ENCODE assay signal across 9 cellular contexts in the genomic region with DNA sequence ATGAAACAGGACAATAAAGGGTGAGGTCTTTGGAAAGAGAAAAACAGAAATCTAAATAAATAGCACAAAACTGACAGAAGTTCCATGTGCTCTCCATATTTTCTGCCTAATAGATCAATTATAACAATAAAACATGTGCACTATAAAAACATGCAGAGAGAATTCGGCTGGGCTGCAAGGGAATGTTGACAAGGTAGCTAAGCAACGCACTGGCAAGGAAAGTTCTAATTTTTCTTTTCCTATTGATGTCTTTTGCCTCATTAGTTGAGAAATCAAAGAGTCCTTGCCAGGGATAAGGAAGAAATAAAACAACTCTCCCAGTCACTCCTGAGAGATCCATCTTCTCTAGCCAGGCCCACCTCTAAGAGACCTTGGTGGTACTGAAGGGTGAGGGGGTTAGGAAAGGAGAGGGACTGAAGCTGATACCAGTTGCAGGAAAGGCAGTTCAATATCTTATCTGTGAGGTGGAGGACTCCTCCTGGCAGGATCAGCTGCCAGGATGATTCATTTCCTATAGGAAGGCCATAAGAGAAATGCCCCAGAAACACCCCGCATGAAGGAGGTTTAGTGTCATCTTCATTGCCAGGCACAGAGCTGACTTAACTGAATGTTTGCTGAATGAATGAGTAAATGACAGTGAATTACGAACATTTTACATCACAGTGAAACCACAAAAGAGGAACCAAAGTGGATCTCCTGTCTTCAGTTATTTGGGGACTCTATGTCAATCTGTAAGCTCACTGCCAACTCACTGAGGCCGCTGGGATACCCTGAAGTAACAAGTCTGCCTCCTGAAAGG.
DNase-seq lines count a peak whose midpoint lies in the region; ATAC-seq and TF ChIP-seq lines count a peak whose summit lies in the region.
"Had no signal": no experiment of that assay in that cellular context is flagged by ENCODE, and none has a peak within 500 bp of the region (broad histone marks: within the 10 kb centered on the region; RNA-seq: fewer than 3 reads in every experiment).

No MANE protein-coding gene starts in this region.

- H3K36me3 ChIP-seq in Caco-2 (ENCODE audit: control insufficient read depth, insufficient read depth, low read length): no peaks in the 10 kb centered on the region
- no peaks in the 10 kb centered on the region for H3K36me3 ChIP-seq in CD8-positive, alpha-beta memory T cell (ENCODE audit: insufficient read depth, low read length)
- H3K36me3 ChIP-seq: ovary had no signal

- H3K27me3 ChIP-seq in Caco-2 (replicated peaks; ENCODE audit: control insufficient read depth, insufficient read depth, low read length): no peaks in the 10 kb centered on the region
- H3K27me3 ChIP-seq in CD8-positive, alpha-beta memory T cell (ENCODE audit: insufficient read depth, low read length, poor library complexity, severe bottlenecking): no peaks in the 10 kb centered on the region
- H3K27me3 ChIP-seq: ovary had no signal

- TF ChIP-seq CTCF in cardiac fibroblast (IDR thresholded peaks at IDR 0.05; ENCODE audit: low read depth, low read length): no peak
- TF ChIP-seq CTCF in Caco-2 (IDR thresholded peaks at IDR 0.05; ENCODE audit: insufficient read depth in 1 of 2, low read depth in 1 of 2, low read length in 1 of 2, severe bottlenecking in 1 of 2, unreplicated experiment in 1 of 2): no peak

- no peaks in the 10 kb centered on the region for H3K9me3 Mint-ChIP-seq in Caco-2 (ENCODE audit: unreplicated experiment)
- H3K9me3 Mint-ChIP-seq in CD8-positive, alpha-beta memory T cell: no peaks in the 10 kb centered on the region

- H3K27ac Mint-ChIP-seq in Caco-2 (ENCODE audit: unreplicated experiment): no peak overlapping the region
- no peak overlapping the region for H3K27ac Mint-ChIP-seq in CD8-positive, alpha-beta memory T cell

- no peaks in the 10 kb centered on the region for H3K27me3 Mint-ChIP-seq in Caco-2 (ENCODE audit: insufficient read depth, unreplicated experiment)
- H3K27me3 Mint-ChIP-seq in CD8-positive, alpha-beta memory T cell: no peaks in the 10 kb centered on the region

- H3K9me3 ChIP-seq in Caco-2: no peaks in the 10 kb centered on the region
- H3K9me3 ChIP-seq in CD8-positive, alpha-beta memory T cell (ENCODE audit: low read length): no peaks in the 10 kb centered on the region
- H3K9me3 ChIP-seq: ovary had no signal

- no peaks in the 10 kb centered on the region for H3K36me3 Mint-ChIP-seq in Caco-2 (ENCODE audit: insufficient read depth, unreplicated experiment)
- peaks cover 0 to 5% (median 1%) of the 10 kb centered on the region in 3 donors for H3K36me3 Mint-ChIP-seq in CD8-positive, alpha-beta memory T cell

- H3K4me3 Mint-ChIP-seq in Caco-2 (ENCODE audit: unreplicated experiment): no peak overlapping the region
- no peak overlapping the region for H3K4me3 Mint-ChIP-seq in CD8-positive, alpha-beta memory T cell

- CTCF ChIA-PET in Caco-2 (lab: Charles Lee): no interaction called here
- CTCF ChIA-PET in CD8-positive, alpha-beta memory T cell (lab: Charles Lee): interaction anchor here (0.7 kb wide), 1 partner anchor 12 kb away, joined by 3 read pairs; no protein-coding TSS in a partner anchor

- intact Hi-C loops in Caco-2 (cut with micrococcal nuclease; ENCODE audit: unreplicated experiment): no loop called here

- peak overlapping the region; percentile 56 for H3K27ac ChIP-seq in substantia nigra (ENCODE audit: low read depth, low read length, poor library complexity, severe bottlenecking)
- H3K27ac ChIP-seq in CD8-positive, alpha-beta memory T cell (ENCODE audit: low read depth, low read length): no peak overlapping the region
- H3K27ac ChIP-seq: ovary had no signal

- peaks cover 14% of the 10 kb centered on the region for H3K4me1 ChIP-seq in Caco-2
- H3K4me1 ChIP-seq in CD8-positive, alpha-beta memory T cell (ENCODE audit: insufficient read depth, low read length): peaks cover 10% of the 10 kb centered on the region

- no TSS peak for BruUV-seq in Caco-2 (replicated peaks; lab: Mats Ljungman, UMichigan)

- H3K4me1 Mint-ChIP-seq in Caco-2 (ENCODE audit: low read depth, unreplicated experiment): peaks cover 7% of the 10 kb centered on the region
- H3K4me1 Mint-ChIP-seq in CD8-positive, alpha-beta memory T cell: peaks cover 0 to 8% (median 5%) of the 10 kb centered on the region in 3 donors

- peak; percentile 83 for ATAC-seq in GM21447 (IDR thresholded peaks at IDR 0.05; ENCODE audit: unreplicated experiment)
- peak; percentile 99 for ATAC-seq in HG03575 (IDR thresholded peaks at IDR 0.05; ENCODE audit: extremely low read depth, insufficient number of reproducible peaks, low FRiP score, unreplicated experiment)

- DNase-seq in EL (peak; percentile 45), cardiac fibroblast (ENCODE audit: low read depth in 2 of 2) (peak; percentile 22 to 36), substantia nigra (lab: John Stamatoyannopoulos, UW) (peak in 2 of 49 donors; percentile 7 to 12), Caco-2 (no peak), SHP77 treated with DMSO at 0.1 percent for 48 hours (lab: John Stamatoyannopoulos, UW) (no peak)
- no peak for DNase-seq in CD8-positive, alpha-beta memory T cell

- H3K4me3 ChIP-seq in cardiac fibroblast (replicated peaks in 1 of 2; ENCODE audit: low read depth in 2 of 2, low read length in 2 of 2) (no peak overlapping the region), Caco-2 (ENCODE audit: low read depth, low read length) (no peak overlapping the region)
- H3K4me3 ChIP-seq in CD8-positive, alpha-beta memory T cell (ENCODE audit: low read length): no peak overlapping the region
- H3K4me3 ChIP-seq: ovary had no signal

- POLR2A ChIA-PET in Caco-2 (lab: Charles Lee): no interaction called here
- POLR2A ChIA-PET in CD8-positive, alpha-beta memory T cell (lab: Charles Lee): no interaction called here

Comparison
In these comparisons a context has a peak if more than half of its experiments do, and no peak if none do; other contexts are left out.
1. DNase-seq: peak in EL (single experiment) and cardiac fibroblast (2 of 2); none in Caco-2 (0 of 2), CD8-positive, alpha-beta memory T cell (0 of 5) and SHP77 treated with DMSO at 0.1 percent for 48 hours (single experiment).